In the genomic region with DNA sequence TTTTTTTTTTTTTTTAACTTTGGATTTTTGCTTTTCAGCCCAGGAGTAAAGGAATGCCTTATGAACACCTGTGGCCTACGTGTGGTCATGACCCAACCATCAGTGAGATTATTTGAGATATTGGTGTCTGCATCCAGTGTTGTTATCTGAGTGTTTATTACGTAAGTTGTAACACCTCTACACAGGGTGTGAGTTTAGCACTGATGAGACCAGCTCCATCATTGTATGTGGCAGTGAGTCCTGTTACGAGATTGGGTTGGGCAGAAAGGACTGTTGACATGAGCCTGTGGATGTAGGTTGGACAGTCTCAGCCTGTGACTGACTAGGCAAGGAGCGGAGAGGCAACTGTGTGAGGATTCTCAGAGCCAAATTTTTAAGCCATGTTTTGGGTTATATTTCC, we compare ENCODE assay signal across 27 cellular contexts.
"Had no signal": no experiment of that assay in that cellular context is flagged by ENCODE, and none has a peak within 500 bp of the region (broad histone marks: within the 10 kb centered on the region; RNA-seq: fewer than 3 reads in every experiment).

No MANE protein-coding gene starts in this region.

- H3K4me3 Mint-ChIP-seq: dendritic cell treated with granulocyte-macrophage colony-stimulating factor and Interleukin-4, amounts not matched to agents 40 ng/mL and 50 ng/mL, for 4 days; naive thymus-derived CD4-positive, alpha-beta T cell; stimulated activated naive CD8-positive, alpha-beta T cell treated with anti-CD3 and anti-CD28 coated beads, Interleukin-15, amount 100 ng/mL, for 72 hours had no signal

- H3K27ac ChIP-seq: colonic mucosa, esophagus squamous epithelium, heart right ventricle, neutrophil, pancreas, suprapubic skin, transverse colon had no signal

- H3K27me3 ChIP-seq: colonic mucosa, esophagus squamous epithelium, heart right ventricle, neutrophil, pancreas, suprapubic skin, transverse colon had no signal

- H3K9me3 ChIP-seq: colonic mucosa, esophagus squamous epithelium, heart right ventricle, neutrophil, pancreas, suprapubic skin, transverse colon had no signal

- H3K9me3 Mint-ChIP-seq: dendritic cell treated with granulocyte-macrophage colony-stimulating factor and Interleukin-4, amounts not matched to agents 40 ng/mL and 50 ng/mL, for 4 days; naive thymus-derived CD4-positive, alpha-beta T cell; stimulated activated naive CD8-positive, alpha-beta T cell treated with anti-CD3 and anti-CD28 coated beads, Interleukin-15, amount 100 ng/mL, for 72 hours had no signal

- DNase-seq: caudate nucleus; colonic mucosa; effector memory CD4-positive, alpha-beta T cell; erythroblast; esophagus squamous epithelium; foreskin melanocyte; glutamatergic neuron; heart right ventricle; hippocampal formation; kidney; mesendoderm; midbrain; naive thymus-derived CD4-positive, alpha-beta T cell; pancreas; stimulated activated CD4-positive, alpha-beta T cell treated with anti-CD3 and anti-CD28 coated beads, Interleukin-12 subunit alpha, Interleukin-12 subunit beta, amount 100 ng/mL, for 4 hours; stimulated activated CD4-positive, alpha-beta T cell treated with anti-CD3 and anti-CD28 coated beads, Interleukin-1b, Interleukin-23, amount 100 ng/mL, for 48 hours; stimulated activated CD4-positive, alpha-beta T cell treated with anti-CD3 and anti-CD28 coated beads, Interleukin-4, amount 100 ng/mL, for 1 hour; stimulated activated naive CD4-positive, alpha-beta T cell; stimulated activated naive CD8-positive, alpha-beta T cell treated with anti-CD3 and anti-CD28 coated beads, Interleukin-15, amount 100 ng/mL, for 72 hours; transverse colon had no signal

- H3K27me3 Mint-ChIP-seq: dendritic cell treated with granulocyte-macrophage colony-stimulating factor and Interleukin-4, amounts not matched to agents 40 ng/mL and 50 ng/mL, for 4 days; naive thymus-derived CD4-positive, alpha-beta T cell; stimulated activated naive CD8-positive, alpha-beta T cell treated with anti-CD3 and anti-CD28 coated beads, Interleukin-15, amount 100 ng/mL, for 72 hours had no signal

- H3K36me3 ChIP-seq: colonic mucosa, pancreas had no signal

- H3K4me1 ChIP-seq: esophagus squamous epithelium had no signal

- H3K4me3 ChIP-seq: colonic mucosa, esophagus squamous epithelium, heart right ventricle, pancreas, smooth muscle cell, suprapubic skin, transverse colon had no signal

- H3K4me2 ChIP-seq: smooth muscle cell had no signal

- FAIRE-seq: endometrium, kidney, pancreas had no signal

- H3K27ac Mint-ChIP-seq: dendritic cell treated with granulocyte-macrophage colony-stimulating factor and Interleukin-4, amounts not matched to agents 40 ng/mL and 50 ng/mL, for 4 days; naive thymus-derived CD4-positive, alpha-beta T cell; stimulated activated naive CD8-positive, alpha-beta T cell treated with anti-CD3 and anti-CD28 coated beads, Interleukin-15, amount 100 ng/mL, for 72 hours had no signal

- ATAC-seq: heart right ventricle; left lobe of liver; pancreas; sciatic nerve; stimulated activated naive CD8-positive, alpha-beta T cell treated with anti-CD3 and anti-CD28 coated beads, Interleukin-15, amount 100 ng/mL, for 72 hours had no signal
